In the genomic region with DNA sequence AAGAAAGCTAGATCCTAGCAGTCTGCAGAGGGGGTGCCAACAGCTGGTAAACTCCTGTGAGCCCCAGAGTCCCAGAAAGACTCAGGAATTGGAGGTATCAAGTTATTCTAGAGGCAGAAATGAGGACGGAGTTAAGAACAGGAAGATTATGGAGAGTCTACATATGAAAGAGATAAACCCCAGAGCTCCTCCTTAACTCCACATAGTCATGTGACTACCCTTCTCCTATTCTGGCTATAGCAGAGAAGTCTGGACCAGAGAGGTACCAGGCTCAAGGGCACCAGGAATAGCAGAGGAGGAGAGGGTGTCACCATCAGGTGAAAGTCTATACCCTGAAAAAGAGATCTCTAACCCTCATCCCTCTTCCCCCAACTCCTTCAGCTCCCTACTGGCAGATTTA, we compare ENCODE assay signal across 29 cellular contexts.
"Had no signal": no experiment of that assay in that cellular context is flagged by ENCODE, and none has a peak within 500 bp of the region (broad histone marks: within the 10 kb centered on the region; RNA-seq: fewer than 3 reads in every experiment).

No MANE protein-coding gene starts in this region.

- FAIRE-seq: endometrium, endothelial cell of umbilical vein, frontal cortex had no signal

- H3K27ac Mint-ChIP-seq: effector memory CD8-positive, alpha-beta T cell; endodermal cell had no signal

- H3K9me3 ChIP-seq: colonic mucosa, esophagus muscularis mucosa, esophagus squamous epithelium, gastrocnemius medialis, gastroesophageal sphincter, heart left ventricle, heart right ventricle had no signal

- H3K27me3 ChIP-seq: colonic mucosa, dorsolateral prefrontal cortex, esophagus muscularis mucosa, esophagus squamous epithelium, foreskin keratinocyte, gastrocnemius medialis, gastroesophageal sphincter, heart left ventricle, heart right ventricle, hepatocyte had no signal

- DNase-seq: colonic mucosa; cortex of kidney; dermis blood vessel endothelial cell; dorsolateral prefrontal cortex; effector CD4-positive, alpha-beta T cell; effector CD8-positive, alpha-beta T cell; effector memory CD4-positive, alpha-beta T cell; effector memory CD8-positive, alpha-beta T cell; endodermal cell; erythroblast; esophagus squamous epithelium; foreskin fibroblast; foreskin keratinocyte; foreskin melanocyte; gastrocnemius medialis; glutamatergic neuron; head of caudate nucleus; heart left ventricle; heart right ventricle had no signal

- H3K36me3 ChIP-seq: colonic mucosa, esophagus squamous epithelium, gastrocnemius medialis, gastroesophageal sphincter, heart right ventricle had no signal

- ATAC-seq: effector memory CD8-positive, alpha-beta T cell; esophagus mucosa; foreskin keratinocyte; gastrocnemius medialis; gastroesophageal sphincter; heart left ventricle; heart right ventricle had no signal

- H3K4me1 ChIP-seq: colonic mucosa, foreskin keratinocyte, gastrocnemius medialis had no signal

- H3K4me3 ChIP-seq: colonic mucosa, coronary artery, dorsolateral prefrontal cortex, esophagus muscularis mucosa, esophagus squamous epithelium, gastrocnemius medialis, gastroesophageal sphincter, heart left ventricle, heart right ventricle, hepatocyte had no signal

- H2AFZ ChIP-seq: hepatocyte had no signal

- H3K79me2 ChIP-seq: hepatocyte had no signal

- H3K27ac ChIP-seq: colonic mucosa, coronary artery, dorsolateral prefrontal cortex, epithelial cell of prostate, esophagus muscularis mucosa, esophagus squamous epithelium, foreskin keratinocyte, gastrocnemius medialis, gastroesophageal sphincter, heart left ventricle, heart right ventricle, hepatocyte had no signal

- H3K9me3 Mint-ChIP-seq: dendritic cell treated with granulocyte-macrophage colony-stimulating factor and Interleukin-4, amounts not matched to agents 40 ng/mL and 50 ng/mL, for 4 days; effector memory CD8-positive, alpha-beta T cell; endodermal cell had no signal

- H3K4me2 ChIP-seq: hepatocyte had no signal

- H3K4me3 Mint-ChIP-seq: dendritic cell treated with granulocyte-macrophage colony-stimulating factor and Interleukin-4, amounts not matched to agents 40 ng/mL and 50 ng/mL, for 4 days; effector memory CD8-positive, alpha-beta T cell; endodermal cell had no signal
